Comparison of ENCODE assay signal across 8 cellular contexts in the genomic region with DNA sequence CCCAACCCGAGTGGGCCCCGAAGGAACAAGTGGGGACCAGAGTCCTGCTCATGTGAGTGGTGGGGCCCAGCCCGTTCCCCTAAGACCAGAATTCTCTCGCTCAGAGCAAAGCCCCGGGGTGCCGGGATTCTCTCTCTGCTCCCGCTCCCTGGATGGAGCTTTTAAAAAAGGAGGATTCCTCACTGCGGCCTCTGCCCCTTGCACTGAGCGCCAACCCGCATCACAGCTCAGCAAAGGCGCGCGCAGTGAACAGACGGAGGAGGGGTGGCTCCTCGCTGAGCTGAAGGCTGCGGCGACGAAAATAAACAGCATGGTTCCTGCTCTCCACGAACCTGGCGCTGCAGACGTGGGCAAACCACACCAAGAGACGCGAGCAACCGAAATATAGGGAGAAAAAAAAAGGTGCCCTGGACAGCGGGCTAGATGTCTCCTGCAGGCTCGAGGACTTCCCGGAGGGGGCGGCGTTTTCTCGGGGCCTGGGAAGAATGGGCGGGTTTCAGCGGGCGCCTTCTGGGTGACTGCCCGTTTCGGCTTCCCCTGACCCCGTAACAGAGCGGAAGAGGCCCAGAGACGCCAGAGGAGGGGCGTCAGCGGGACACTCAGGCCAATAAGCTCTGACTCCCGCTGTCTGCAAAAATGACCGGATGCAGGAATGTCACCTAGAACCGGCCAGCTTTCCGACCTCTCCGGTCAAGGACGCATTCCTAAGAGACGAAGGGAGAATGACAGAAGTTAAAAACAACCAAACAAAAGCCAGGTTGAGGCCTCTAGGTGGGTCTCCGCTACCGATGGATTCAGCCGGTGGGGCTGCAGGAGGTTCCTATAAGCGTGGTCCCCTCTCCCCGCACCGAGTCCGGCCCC. TPM values are rescaled to one million over a fixed set of nuclear protein-coding genes. Genes with fewer than 3 reads are reported as not detected.
DNase-seq lines count a peak whose midpoint lies in the region; ATAC-seq and TF ChIP-seq lines count a peak whose summit lies in the region.

No MANE protein-coding gene starts in this region.

- H3K9ac ChIP-seq in HUES64 (ENCODE audit: low read depth, low read length) = peak overlapping the region; percentile 71
- H3K9ac ChIP-seq in subcutaneous abdominal adipose tissue (ENCODE audit: low read length in 5 of 5) = peak overlapping the region in 4 of 5 donors; percentile 68 to 79 (median 70)

- peaks cover 0 to 2% of the 10 kb centered on the region in 2 donors for H3K36me3 Mint-ChIP-seq in activated T-cell treated with anti-CD3 and anti-CD28 coated beads, Interleukin-2, amount 50 U/mL, for 72 hours (ENCODE audit: insufficient read depth in 2 of 2)

- peak overlapping the region; percentile 74; the same call in 1 of the 2 replicates for H3K27ac ChIP-seq in HUES64 (ENCODE audit: low read depth, low read length)
- peak overlapping the region; percentile 84 to 100 (median 97) for H3K27ac ChIP-seq in esophagus squamous epithelium
- H3K27ac ChIP-seq in subcutaneous abdominal adipose tissue (ENCODE audit: low read depth, low read length) = peak overlapping the region; percentile 87

- peaks cover 21% of the 10 kb centered on the region for H3K27me3 Mint-ChIP-seq in activated T-cell treated with anti-CD3 and anti-CD28 coated beads, Interleukin-2, amount 50 U/mL, for 72 hours (ENCODE audit: low read depth)

- H3K4me3 ChIP-seq in AG10803 (ENCODE audit: low read length) (peak overlapping the region; percentile 63), HUES64 (ENCODE audit: low read length) (peak overlapping the region; percentile 61), esophagus squamous epithelium (peak overlapping the region in 3 of 4 donors; percentile 33 to 94 (median 69)), mononuclear cell (ENCODE audit: low read length) (peak overlapping the region; percentile 39), subcutaneous abdominal adipose tissue (ENCODE audit: low read depth in 1 of 5, low read length in 5 of 5) (peak overlapping the region; percentile 45 to 76 (median 67))

- TF ChIP-seq CTCF in AG10803 (conservative IDR thresholded peaks at IDR 0.05; ENCODE audit: low read length) (peak; percentile 26), esophagus squamous epithelium (IDR thresholded peaks at IDR 0.05) (no peak)

- no peak for ATAC-seq in activated T-cell treated with anti-CD3 and anti-CD28 coated beads, Interleukin-2, amount 50 U/mL, for 72 hours (replicated peaks in 1 of 2)

- H3K4me3 Mint-ChIP-seq in activated T-cell treated with anti-CD3 and anti-CD28 coated beads, Interleukin-2, amount 50 U/mL, for 72 hours = peak overlapping the region; percentile 85 to 87

- no peaks in the 10 kb centered on the region for H3K9me3 ChIP-seq in HUES64 (ENCODE audit: insufficient read depth, low read depth, low read length)
- no peaks in the 10 kb centered on the region for H3K9me3 ChIP-seq in esophagus squamous epithelium
- no peaks in the 10 kb centered on the region for H3K9me3 ChIP-seq in mononuclear cell (ENCODE audit: low read depth, low read length)
- no peaks in the 10 kb centered on the region for H3K9me3 ChIP-seq in subcutaneous abdominal adipose tissue (ENCODE audit: control insufficient read depth in 5 of 5, low read length in 5 of 5)

- peaks cover 15% of the 10 kb centered on the region; the same call in 1 of the 2 replicates for H3K36me3 ChIP-seq in HUES64 (ENCODE audit: insufficient read depth, low read length)
- peaks cover 0 to 16% (median under 1%) of the 10 kb centered on the region in 3 donors for H3K36me3 ChIP-seq in esophagus squamous epithelium
- peaks cover 0 to 20% (median 15%) of the 10 kb centered on the region in 5 donors for H3K36me3 ChIP-seq in subcutaneous abdominal adipose tissue (ENCODE audit: control insufficient read depth in 5 of 5, insufficient read depth in 5 of 5, low read length in 5 of 5)

- peak in 2 of 4 donors; percentile 47 to 72 for TF ChIP-seq POLR2A in esophagus squamous epithelium (IDR thresholded peaks at IDR 0.05)

- DNase-seq in AG10803 (ENCODE audit: low read depth) (peak; percentile 65), esophagus squamous epithelium (lab: John Stamatoyannopoulos, UW) (peak; percentile 23), SKM-1 treated with dmso at 0.1 percent for 144 hours (lab: John Stamatoyannopoulos, UW; ENCODE audit: unreplicated experiment) (no peak), NCI-H345 treated with DMSO at 0.1 percent for 48 hours (lab: John Stamatoyannopoulos, UW; ENCODE audit: unreplicated experiment) (no peak)
- DNase-seq in activated T-cell treated with anti-CD3 and anti-CD28 coated beads, Interleukin-2, amount 50 U/mL, for 72 hours = peak; percentile 19 to 34

- H3K27ac Mint-ChIP-seq in activated T-cell treated with anti-CD3 and anti-CD28 coated beads, Interleukin-2, amount 50 U/mL, for 72 hours = peak overlapping the region; percentile 83

- H3K9me3 Mint-ChIP-seq in activated T-cell treated with anti-CD3 and anti-CD28 coated beads, Interleukin-2, amount 50 U/mL, for 72 hours = no peaks in the 10 kb centered on the region

- intact Hi-C loops in esophagus squamous epithelium (cut with DNase I) = no loop called here

- peaks cover 13% of the 10 kb centered on the region for H3K4me1 Mint-ChIP-seq in activated T-cell treated with anti-CD3 and anti-CD28 coated beads, Interleukin-2, amount 50 U/mL, for 72 hours (ENCODE audit: low read depth)

- H3K4me1 ChIP-seq in HUES64 (ENCODE audit: insufficient read depth, low read length) = 0 out of 2 replicates have a peak, but pooled peaks cover 4% of the 10 kb centered on the region
- peaks cover 14 to 82% (median 57%) of the 10 kb centered on the region in 3 donors for H3K4me1 ChIP-seq in esophagus squamous epithelium
- H3K4me1 ChIP-seq in mononuclear cell (ENCODE audit: insufficient read depth, low read length) = peaks cover 24% of the 10 kb centered on the region
- H3K4me1 ChIP-seq in subcutaneous abdominal adipose tissue (ENCODE audit: control insufficient read depth in 5 of 5, insufficient read depth in 5 of 5, low read length in 5 of 5) = peaks cover 4 to 79% (median 70%) of the 10 kb centered on the region in 5 donors

- WGBS in HUES64 = 6% methylated on average over 51 of the region's 54 CpGs
- WGBS in esophagus squamous epithelium, 2 donors = 38 to 53% methylated on average over 22 to 39 of the region's 54 CpGs

- H3K27me3 ChIP-seq in HUES64 (ENCODE audit: insufficient read depth, low read length) (peaks cover 7% of the 10 kb centered on the region; the same call in 1 of the 2 replicates), esophagus squamous epithelium (no peaks in the 10 kb centered on the region), mononuclear cell (ENCODE audit: insufficient read depth, low read length) (no peaks in the 10 kb centered on the region), subcutaneous abdominal adipose tissue (ENCODE audit: control insufficient read depth in 5 of 5, insufficient read depth in 4 of 5, low read length in 5 of 5) (no peaks in the 10 kb centered on the region)

RNA-seq across cellular contexts. Expression of gene KLF11, which starts 0.8 kb away (rescaled TPM):
- 7.9 TPM for polyA plus RNA-seq in HUES64 (2013, experiment 1 of 2)
- polyA plus RNA-seq in HUES64 (2013, experiment 2 of 2) = 11.3 TPM
- 10 to 100 TPM in 1 of 2 donors, 1 to 10 TPM in 1; 5.9 to 11.0 TPM for total RNA-seq in activated T-cell treated with anti-CD3 and anti-CD28 coated beads, Interleukin-2, amount 50 U/mL, for 72 hours
- 10 to 100 TPM in 2 of 4 donors, 1 to 10 TPM in 2; 2.2 to 13.2 (median 8.2) TPM for total RNA-seq in esophagus squamous epithelium
- 37.7 TPM for total RNA-seq in mononuclear cell

RNA-seq across cellular contexts. Expression of gene CYS1, which starts 37.7 kb away (rescaled TPM):
- polyA plus RNA-seq in HUES64 (2013, experiment 1 of 2) = not detected
- 0.25 TPM for polyA plus RNA-seq in HUES64 (2013, experiment 2 of 2)
- total RNA-seq in activated T-cell treated with anti-CD3 and anti-CD28 coated beads, Interleukin-2, amount 50 U/mL, for 72 hours = under 1 TPM; 0.46 to 0.81 TPM
- total RNA-seq in esophagus squamous epithelium = 1 to 10 TPM in 2 of 4 donors, under 1 TPM in 2; 0.09 to 2.5 (median 0.80) TPM
- total RNA-seq in mononuclear cell = 0.10 TPM

Comparison
In these comparisons a context has a peak if more than half of its experiments do, and no peak if none do; other contexts are left out.
1. DNase-seq: peak in AG10803 (single experiment), activated T-cell treated with anti-CD3 and anti-CD28 coated beads, Interleukin-2, amount 50 U/mL, for 72 hours (2 of 2) and esophagus squamous epithelium (single experiment); none in SKM-1 treated with dmso at 0.1 percent for 144 hours (single experiment) and NCI-H345 treated with DMSO at 0.1 percent for 48 hours (single experiment).
2. Peak in every context shown above with its lines, with median percentiles within 50 percentile points of each other: H3K4me3 ChIP-seq and H3K27ac ChIP-seq.